Comparison of ENCODE assay signal across 8 cellular contexts in the genomic region with DNA sequence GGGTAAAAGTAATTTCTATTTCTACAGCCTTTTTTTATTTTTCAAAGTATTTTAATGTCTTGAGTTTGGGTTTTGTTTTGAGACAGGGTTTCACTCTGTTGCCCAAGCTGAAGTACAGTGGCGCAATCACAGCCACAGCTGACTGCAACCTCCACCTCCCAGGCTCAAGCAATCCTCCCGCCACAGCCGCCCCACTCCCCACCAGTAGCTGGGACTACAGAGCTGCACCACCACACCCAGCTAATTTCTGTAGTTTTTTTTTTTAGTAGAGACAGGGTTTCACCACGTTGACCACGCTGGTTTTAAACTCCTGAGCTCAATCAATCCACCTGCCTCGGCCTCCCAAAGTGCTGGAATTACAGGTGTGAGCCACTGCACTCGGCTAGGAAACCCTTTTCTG. TPM values are rescaled to one million over a fixed set of nuclear protein-coding genes. Genes with fewer than 3 reads are reported as not detected.
A peak's percentile ranks its signal among the peaks of the same experiment; 100 is the strongest.
DNase-seq lines count a peak whose midpoint lies in the region; ATAC-seq and TF ChIP-seq lines count a peak whose summit lies in the region.

No MANE protein-coding gene starts in this region.

- POLR2A ChIA-PET in CD4-positive, alpha-beta T cell (lab: Charles Lee): interaction anchor here (0.7 to 4.6 kb wide), 5 partner anchors 11 to 87 kb away, joined by 3 to 36 read pairs (median 4); a partner anchor contains a TSS
- POLR2A ChIA-PET in activated CD4-positive, alpha-beta memory T cell treated with anti-CD3 and anti-CD28 coated beads for 36 hours (lab: Charles Lee): interaction anchor here (1.0 to 27.5 kb wide), 6 partner anchors 10 to 96 kb away, joined by 3 to 1283 read pairs (median 54); a partner anchor contains a TSS

- peaks cover 52 to 98% (median 94%) of the 10 kb centered on the region in 4 donors for H3K4me1 ChIP-seq in transverse colon

- no peak for TF ChIP-seq EP300 in transverse colon (IDR thresholded peaks at IDR 0.05; ENCODE audit: low read depth)

- H3K27ac ChIP-seq in CD4-positive, alpha-beta T cell (ENCODE audit: low read depth, low read length): no peak overlapping the region
- H3K27ac ChIP-seq in transverse colon: peak overlapping the region; percentile 91 to 99 (median 95)

- H3K36me3 Mint-ChIP-seq in CD4-positive, alpha-beta T cell (ENCODE audit: low read depth): no peaks in the 10 kb centered on the region
- peaks cover 4% of the 10 kb centered on the region for H3K36me3 Mint-ChIP-seq in activated CD4-positive, alpha-beta memory T cell treated with anti-CD3 and anti-CD28 coated beads for 36 hours
- H3K36me3 Mint-ChIP-seq in immature natural killer cell: no peaks in the 10 kb centered on the region

- no peaks in the 10 kb centered on the region for H3K27me3 Mint-ChIP-seq in CD4-positive, alpha-beta T cell
- H3K27me3 Mint-ChIP-seq in activated CD4-positive, alpha-beta memory T cell treated with anti-CD3 and anti-CD28 coated beads for 36 hours: peaks cover 2% of the 10 kb centered on the region
- peaks cover 0 to 2% (median 0%) of the 10 kb centered on the region in 3 donors for H3K27me3 Mint-ChIP-seq in immature natural killer cell (ENCODE audit: low read depth in 3 of 3)

- H3K9me3 Mint-ChIP-seq in CD4-positive, alpha-beta T cell: no peaks in the 10 kb centered on the region
- peaks cover 2% of the 10 kb centered on the region for H3K9me3 Mint-ChIP-seq in activated CD4-positive, alpha-beta memory T cell treated with anti-CD3 and anti-CD28 coated beads for 36 hours
- no peaks in the 10 kb centered on the region for H3K9me3 Mint-ChIP-seq in immature natural killer cell

- intact Hi-C loops in CD4-positive, alpha-beta T cell (cut with DNase I, micrococcal nuclease): no loop called here
- intact Hi-C loops in activated CD4-positive, alpha-beta memory T cell treated with anti-CD3 and anti-CD28 coated beads for 36 hours (cut with micrococcal nuclease): loop anchor here (5.0 to 10.0 kb wide), 3 partner anchors 44 to 484 kb away; a partner anchor contains a TSS
- intact Hi-C loops in transverse colon (cut with DNase I; ENCODE audit: low total_unique reads): no loop called here

- no peaks in the 10 kb centered on the region for H3K36me3 ChIP-seq in transverse colon

- ATAC-seq in CD4-positive, alpha-beta T cell (ENCODE audit: poor library complexity): no peak
- peak; percentile 57 for ATAC-seq in HG02642 (IDR thresholded peaks at IDR 0.05; ENCODE audit: poor library complexity, unreplicated experiment)
- no peak for ATAC-seq in GM18520 (IDR thresholded peaks at IDR 0.05; ENCODE audit: unreplicated experiment)

- DNase-seq in CD4-positive, alpha-beta T cell: no peak
- DNase-seq in activated CD4-positive, alpha-beta memory T cell treated with anti-CD3 and anti-CD28 coated beads for 36 hours: peak; percentile 81
- DNase-seq in immature natural killer cell (peak in 2 of 3 donors; percentile 11 to 28), transverse colon (peak; percentile 81), NCI-H1417 (lab: John Stamatoyannopoulos, UW) (no peak), GM20000 (ENCODE audit: low spot score) (no peak)

- H3K4me3 Mint-ChIP-seq in CD4-positive, alpha-beta T cell: peak overlapping the region; percentile 26
- peak overlapping the region; percentile 40 for H3K4me3 Mint-ChIP-seq in activated CD4-positive, alpha-beta memory T cell treated with anti-CD3 and anti-CD28 coated beads for 36 hours
- H3K4me3 Mint-ChIP-seq in immature natural killer cell: peak overlapping the region; percentile 11 to 72 (median 33)

- WGBS in transverse colon (ENCODE audit: low coverage in 1 of 2), 2 donors: 28 to 34% methylated on average over 7 of the region's 7 CpGs

- peak overlapping the region; percentile 78 for H3K27ac Mint-ChIP-seq in CD4-positive, alpha-beta T cell
- H3K27ac Mint-ChIP-seq in activated CD4-positive, alpha-beta memory T cell treated with anti-CD3 and anti-CD28 coated beads for 36 hours: peak overlapping the region; percentile 89
- peak overlapping the region in 5 of 6 donors; percentile 2 to 81 (median 58) for H3K27ac Mint-ChIP-seq in immature natural killer cell

- H3K4me1 Mint-ChIP-seq in CD4-positive, alpha-beta T cell (ENCODE audit: low read depth): peaks cover 59% of the 10 kb centered on the region
- peaks cover 75% of the 10 kb centered on the region for H3K4me1 Mint-ChIP-seq in activated CD4-positive, alpha-beta memory T cell treated with anti-CD3 and anti-CD28 coated beads for 36 hours (ENCODE audit: low read depth)
- H3K4me1 Mint-ChIP-seq in immature natural killer cell: peaks cover 24 to 38% of the 10 kb centered on the region in 2 donors

- TF ChIP-seq POLR2A in transverse colon (IDR thresholded peaks at IDR 0.05): peak; percentile 24

- no peaks in the 10 kb centered on the region for H3K27me3 ChIP-seq in CD4-positive, alpha-beta T cell (ENCODE audit: control insufficient read depth, insufficient read depth, low read length)
- H3K27me3 ChIP-seq in transverse colon: no peaks in the 10 kb centered on the region

- H3K9me3 ChIP-seq in CD4-positive, alpha-beta T cell (ENCODE audit: control insufficient read depth, low read length): no peaks in the 10 kb centered on the region
- no peaks in the 10 kb centered on the region for H3K9me3 ChIP-seq in transverse colon

- no peak for TF ChIP-seq CTCF in CD4-positive, alpha-beta T cell (IDR thresholded peaks at IDR 0.05)
- TF ChIP-seq CTCF in transverse colon (IDR thresholded peaks at IDR 0.05) (no peak), GM20000 (IDR thresholded peaks at IDR 0.05; ENCODE audit: extremely low read depth, missing control alignments) (no peak)

- in situ Hi-C loops in transverse colon (cut with MboI; ENCODE audit: low pct_ligation_motif_present in 1 of 4, low pct_unique_long_range_greater_than_20kb in 1 of 4, low sequenced_read_pairs in 3 of 4): no loop called here

- peak overlapping the region in 2 of 4 donors; percentile 2 to 35 for H3K4me3 ChIP-seq in transverse colon

- CTCF ChIA-PET in CD4-positive, alpha-beta T cell (lab: Charles Lee): interaction anchor here (0.6 to 1.7 kb wide), 4 partner anchors 11 to 470 kb away, joined by 3 to 13 read pairs (median 4); no protein-coding TSS in a partner anchor
- CTCF ChIA-PET in activated CD4-positive, alpha-beta memory T cell treated with anti-CD3 and anti-CD28 coated beads for 36 hours (lab: Charles Lee): interaction anchor here (0.7 to 5.7 kb wide), 4 partner anchors 11 to 96 kb away, joined by 3 to 58 read pairs (median 4); no protein-coding TSS in a partner anchor

RNA-seq across cellular contexts. Expression of a gene that starts 44.0 kb away (rescaled TPM):
- 1 to 10 TPM; 7.3 to 9.4 TPM for total RNA-seq in CD4-positive, alpha-beta T cell
- 10 to 100 TPM; 11.0 to 12.7 TPM for total RNA-seq in activated CD4-positive, alpha-beta memory T cell treated with anti-CD3 and anti-CD28 coated beads for 36 hours
- 10 to 100 TPM in 2 of 3 donors, 1 to 10 TPM in 1; 8.8 to 12.7 (median 10.1) TPM for polyA plus RNA-seq in immature natural killer cell
- 10 to 100 TPM in 1 of 4 donors, 1 to 10 TPM in 2, under 1 TPM in 1; 0.80 to 13.3 (median 4.1) TPM for total RNA-seq in transverse colon

RNA-seq across cellular contexts. Expression of a gene that starts 44.1 kb away (rescaled TPM):
- total RNA-seq in CD4-positive, alpha-beta T cell: 100 to 1,000 TPM; 129 to 135 TPM
- 10 to 100 TPM; 41.6 to 44.8 TPM for total RNA-seq in activated CD4-positive, alpha-beta memory T cell treated with anti-CD3 and anti-CD28 coated beads for 36 hours
- polyA plus RNA-seq in immature natural killer cell: 10 to 100 TPM; 10.4 to 24.7 (median 14.5) TPM
- total RNA-seq in transverse colon: 10 to 100 TPM; 18.3 to 51.3 (median 28.1) TPM

Comparison
In these comparisons a context has a peak if more than half of its experiments do, and no peak if none do; other contexts are left out.
1. DNase-seq: peak in activated CD4-positive, alpha-beta memory T cell treated with anti-CD3 and anti-CD28 coated beads for 36 hours (single experiment), immature natural killer cell (2 of 3) and transverse colon (single experiment); none in CD4-positive, alpha-beta T cell (0 of 10), NCI-H1417 (0 of 3) and GM20000 (single experiment).
2. Peak in every context shown above with its lines, with median percentiles within 50 percentile points of each other: H3K27ac Mint-ChIP-seq and H3K4me3 Mint-ChIP-seq.